ENCODE assay signal across 8 cellular contexts in the genomic region with DNA sequence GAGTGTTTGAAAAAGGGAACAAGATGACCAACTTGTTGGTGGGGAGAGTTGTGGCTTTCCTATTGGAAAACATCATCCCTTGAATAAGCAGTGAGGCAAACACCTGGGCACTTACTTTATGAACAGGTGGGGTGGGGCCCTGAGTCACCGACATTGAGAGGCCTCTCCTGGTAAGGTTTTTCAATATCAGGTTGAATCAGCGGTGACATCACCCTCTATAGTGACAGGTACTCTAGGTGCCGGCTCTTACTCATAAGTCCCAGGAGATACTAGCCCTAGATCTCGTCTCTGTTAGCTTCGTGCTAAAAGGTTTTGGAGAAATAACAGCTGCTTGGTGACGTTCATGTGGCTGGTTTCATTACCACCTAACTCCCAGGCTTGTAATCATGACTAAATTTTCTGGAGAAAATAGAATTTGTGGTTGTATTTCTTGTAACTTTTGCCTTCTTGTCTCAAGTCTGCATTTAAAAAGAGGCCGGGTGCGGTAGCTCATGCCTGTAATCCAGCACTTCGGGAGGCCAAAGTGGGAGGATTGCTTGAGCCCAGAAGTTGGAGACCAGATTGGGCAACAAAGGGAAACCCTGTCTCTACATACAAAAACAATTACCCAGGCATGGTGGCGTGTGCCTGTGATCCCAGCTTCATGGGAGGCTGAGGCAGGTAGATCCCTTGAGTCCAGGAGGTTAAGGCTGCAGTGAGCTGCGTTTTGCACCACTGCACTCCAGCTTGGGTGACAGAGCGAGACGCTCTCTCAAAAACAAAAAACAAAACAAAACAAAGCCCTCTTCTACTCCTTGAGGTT. TPM values are rescaled to one million over a fixed set of nuclear protein-coding genes. Genes with fewer than 3 reads are reported as not detected.
A peak's percentile ranks its signal among the peaks of the same experiment; 100 is the strongest.
DNase-seq lines count a peak whose midpoint lies in the region; ATAC-seq and TF ChIP-seq lines count a peak whose summit lies in the region.

No MANE protein-coding gene starts in this region.

- peak overlapping the region; percentile 89 for H3K23ac ChIP-seq in mesendoderm (ENCODE audit: low read length)

- H3K79me2 ChIP-seq in KMS-11 (ENCODE audit: insufficient read depth, low read depth) (no peaks in the 10 kb centered on the region), mesendoderm (ENCODE audit: control insufficient read depth, insufficient read depth, low read length) (peaks cover 13% of the 10 kb centered on the region)

- H3K36me3 ChIP-seq in KMS-11 (ENCODE audit: insufficient read depth) = no peaks in the 10 kb centered on the region
- peaks cover 1% of the 10 kb centered on the region for H3K36me3 ChIP-seq in mesendoderm (ENCODE audit: control insufficient read depth, insufficient read depth, low read length)

- peak overlapping the region; percentile 14 for H3K4me3 Mint-ChIP-seq in activated CD8-positive, alpha-beta memory T cell treated with anti-CD3 and anti-CD28 coated beads, Interleukin-2, amount 10 ng/mL, durations not matched to agents 7 days and 5 days
- no peak overlapping the region for H3K4me3 Mint-ChIP-seq in nephron progenitor cell

- no peak overlapping the region for H2BK5ac ChIP-seq in mesendoderm (ENCODE audit: low read length)

- no peak overlapping the region for H4K8ac ChIP-seq in mesendoderm (ENCODE audit: low read depth, low read length)

- H2AFZ ChIP-seq in KMS-11 (ENCODE audit: low read depth) = peak overlapping the region; percentile 18; the same call in 1 of the 2 replicates

- no peak overlapping the region for H3K56ac ChIP-seq in mesendoderm (ENCODE audit: low read length)

- TF ChIP-seq CTCF in GM10266 (IDR thresholded peaks at IDR 0.05; ENCODE audit: control insufficient read depth, insufficient read depth, low read depth, missing control alignments) (no peak), KMS-11 (conservative IDR thresholded peaks at IDR 0.05; ENCODE audit: low read depth, low read length) (no peak), nephron progenitor cell (IDR thresholded peaks at IDR 0.05) (no peak)

- peak overlapping the region; percentile 55 for H3K9ac ChIP-seq in KMS-11
- no peak overlapping the region for H3K9ac ChIP-seq in mesendoderm (ENCODE audit: low read length)

- peak; percentile 78 for DNase-seq in GM10266 (ENCODE audit: extremely low spot score)
- DNase-seq in activated CD8-positive, alpha-beta memory T cell treated with anti-CD3 and anti-CD28 coated beads, Interleukin-2, amount 10 ng/mL, durations not matched to agents 7 days and 5 days = peak; percentile 76
- peak; percentile 79 for DNase-seq in mesendoderm
- no peak for DNase-seq in NCI-H1694 treated with DMSO at 0.1 percent for 48 hours (lab: John Stamatoyannopoulos, UW)
- no peak for DNase-seq in 8988T
- no peak for DNase-seq in nephron progenitor cell

- H4K20me1 ChIP-seq in KMS-11 (ENCODE audit: insufficient read depth) = no peaks in the 10 kb centered on the region

- H3K36me3 Mint-ChIP-seq in activated CD8-positive, alpha-beta memory T cell treated with anti-CD3 and anti-CD28 coated beads, Interleukin-2, amount 10 ng/mL, durations not matched to agents 7 days and 5 days = no peaks in the 10 kb centered on the region
- H3K36me3 Mint-ChIP-seq in nephron progenitor cell (ENCODE audit: low read depth) = no peaks in the 10 kb centered on the region

- ATAC-seq in GM21529 (IDR thresholded peaks at IDR 0.05; ENCODE audit: unreplicated experiment) = peak; percentile 69
- ATAC-seq in activated CD8-positive, alpha-beta memory T cell treated with anti-CD3 and anti-CD28 coated beads, Interleukin-2, amount 10 ng/mL, durations not matched to agents 7 days and 5 days = peak; percentile 81

- H4K5ac ChIP-seq in mesendoderm (ENCODE audit: low read length) = no peak overlapping the region

- CTCF ChIA-PET in activated CD8-positive, alpha-beta memory T cell treated with anti-CD3 and anti-CD28 coated beads, Interleukin-2, amount 10 ng/mL, durations not matched to agents 7 days and 5 days (lab: Charles Lee) = interaction anchor here (1.1 to 1.4 kb wide), 5 partner anchors 13 to 235 kb away, joined by 3 to 5 read pairs (median 4); no protein-coding TSS in a partner anchor

- H2BK120ac ChIP-seq in mesendoderm (ENCODE audit: low read depth, low read length) = no peak overlapping the region

- H3K4me1 ChIP-seq in KMS-11 (ENCODE audit: low read depth, poor library complexity, severe bottlenecking) (peaks cover 98% of the 10 kb centered on the region), mesendoderm (ENCODE audit: control insufficient read depth, low read depth, low read length) (peaks cover 2% of the 10 kb centered on the region)

- H3K4me2 ChIP-seq in KMS-11 = peak overlapping the region; percentile 80
- no peak overlapping the region for H3K4me2 ChIP-seq in mesendoderm (ENCODE audit: low read length)

- no peaks in the 10 kb centered on the region for H3K27me3 ChIP-seq in KMS-11 (ENCODE audit: insufficient read depth, low read depth)
- no peaks in the 10 kb centered on the region for H3K27me3 ChIP-seq in mesendoderm (ENCODE audit: insufficient read depth, low read length, poor library complexity)

- peaks cover 4% of the 10 kb centered on the region for H3K27me3 Mint-ChIP-seq in activated CD8-positive, alpha-beta memory T cell treated with anti-CD3 and anti-CD28 coated beads, Interleukin-2, amount 10 ng/mL, durations not matched to agents 7 days and 5 days
- peaks cover 10% of the 10 kb centered on the region for H3K27me3 Mint-ChIP-seq in nephron progenitor cell (ENCODE audit: low read depth, poor library complexity)

- no peaks in the 10 kb centered on the region for H3K9me3 Mint-ChIP-seq in activated CD8-positive, alpha-beta memory T cell treated with anti-CD3 and anti-CD28 coated beads, Interleukin-2, amount 10 ng/mL, durations not matched to agents 7 days and 5 days (ENCODE audit: low read depth)
- no peaks in the 10 kb centered on the region for H3K9me3 Mint-ChIP-seq in nephron progenitor cell

- H3K18ac ChIP-seq in mesendoderm (ENCODE audit: low read length) = no peak overlapping the region

- H3K27ac ChIP-seq in KMS-11 (peak overlapping the region; percentile 90), mesendoderm (ENCODE audit: low read depth, low read length) (no peak overlapping the region)

- WGBS in mesendoderm (ENCODE audit: extremely low coverage, insufficient coverage, low lambda C conversion rate) = no CpG with 5 or more reads among the region's 13 CpGs

- H2AK5ac ChIP-seq in mesendoderm (ENCODE audit: low read length) = no peak overlapping the region

- H3K79me1 ChIP-seq in mesendoderm (ENCODE audit: low read length) = no peaks in the 10 kb centered on the region

- H3K27ac Mint-ChIP-seq in activated CD8-positive, alpha-beta memory T cell treated with anti-CD3 and anti-CD28 coated beads, Interleukin-2, amount 10 ng/mL, durations not matched to agents 7 days and 5 days = peak overlapping the region; percentile 79
- no peak overlapping the region for H3K27ac Mint-ChIP-seq in nephron progenitor cell

- no peak overlapping the region for H3K4ac ChIP-seq in mesendoderm (ENCODE audit: low read depth, low read length)

- H3K4me3 ChIP-seq in KMS-11 (IDR thresholded peaks at IDR 0.05; ENCODE audit: insufficient read depth, low read depth, low read length) (no peak overlapping the region), mesendoderm (ENCODE audit: low read length) (no peak overlapping the region)

- H3K4me1 Mint-ChIP-seq in activated CD8-positive, alpha-beta memory T cell treated with anti-CD3 and anti-CD28 coated beads, Interleukin-2, amount 10 ng/mL, durations not matched to agents 7 days and 5 days = peaks cover 50% of the 10 kb centered on the region
- H3K4me1 Mint-ChIP-seq in nephron progenitor cell = peaks cover 21% of the 10 kb centered on the region

- H2BK15ac ChIP-seq in mesendoderm (replicated peaks; ENCODE audit: low read depth) = no peak overlapping the region

RNA-seq across cellular contexts. Expression of a gene that starts 19.4 kb away (rescaled TPM):
- total RNA-seq in activated CD8-positive, alpha-beta memory T cell treated with anti-CD3 and anti-CD28 coated beads, Interleukin-2, amount 10 ng/mL, durations not matched to agents 7 days and 5 days = under 1 TPM; 0.06 to 0.09 TPM
- polyA plus RNA-seq in mesendoderm (2013, experiment 1 of 2) = 107 TPM
- polyA plus RNA-seq in mesendoderm (2013, experiment 2 of 2) = 108 TPM

Comparison
In these comparisons a context has a peak if more than half of its experiments do, and no peak if none do; other contexts are left out.
1. DNase-seq: peak in GM10266 (single experiment), activated CD8-positive, alpha-beta memory T cell treated with anti-CD3 and anti-CD28 coated beads, Interleukin-2, amount 10 ng/mL, durations not matched to agents 7 days and 5 days (single experiment) and mesendoderm (single experiment); none in NCI-H1694 treated with DMSO at 0.1 percent for 48 hours (single experiment), 8988T (single experiment) and nephron progenitor cell (single experiment).